ENCODE assay signal across 8 cellular contexts in the genomic region with DNA sequence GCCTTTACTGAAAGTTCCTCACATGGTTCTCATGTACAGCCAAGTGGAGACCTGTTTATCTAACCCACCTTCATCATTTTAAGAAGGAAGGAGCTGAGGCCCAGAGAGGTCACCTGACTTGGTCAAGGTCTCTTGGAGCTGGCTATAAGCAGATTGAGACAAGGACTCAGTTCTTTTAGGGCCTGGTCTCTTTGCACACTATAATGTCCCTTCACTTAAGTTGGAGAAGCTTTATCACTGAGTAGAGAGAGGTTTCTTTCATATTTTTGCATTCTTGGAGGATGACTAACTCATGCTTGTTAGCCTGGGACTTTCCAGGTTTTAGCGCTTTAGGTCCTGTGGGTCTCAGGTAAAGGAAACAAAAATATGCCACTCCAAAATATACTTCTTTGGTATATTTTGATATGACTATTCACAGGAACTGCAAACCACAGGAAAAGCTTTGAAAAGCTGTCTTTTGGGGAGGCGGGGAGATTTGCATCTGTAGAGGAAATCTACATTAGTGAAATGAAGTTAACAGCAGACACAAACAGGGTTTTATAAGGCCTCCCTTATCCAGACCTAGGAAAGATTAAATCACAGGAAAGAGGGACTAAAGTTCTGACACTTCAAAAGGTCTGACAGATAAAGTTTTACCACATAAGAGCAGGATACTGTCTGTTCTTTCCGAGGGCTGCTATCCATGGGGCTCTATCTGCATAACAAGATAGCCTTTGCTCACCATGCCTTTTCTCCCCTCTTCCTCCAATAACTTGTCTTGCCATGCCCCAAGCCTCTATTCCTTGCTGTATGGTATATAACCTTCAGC.
A peak's percentile ranks its signal among the peaks of the same experiment; 100 is the strongest.
DNase-seq lines count a peak whose midpoint lies in the region; ATAC-seq and TF ChIP-seq lines count a peak whose summit lies in the region.

No MANE protein-coding gene starts in this region.

- peaks cover 31% of the 10 kb centered on the region for H3K4me1 ChIP-seq in hepatocyte (ENCODE audit: insufficient read depth)
- peaks cover 0 to 5% (median 0%) of the 10 kb centered on the region in 3 donors for H3K4me1 ChIP-seq in gastroesophageal sphincter

- H2AFZ ChIP-seq in hepatocyte, result no peak overlapping the region

- peaks cover 9% of the 10 kb centered on the region for H3K36me3 Mint-ChIP-seq in activated CD4-positive, alpha-beta T cell treated with anti-CD3 and anti-CD28 coated beads, Interleukin-2, amount 10 ng/mL, durations not matched to agents 24 days and 14 days (ENCODE audit: low read depth)

- peak overlapping the region; percentile 78 for H3K27ac ChIP-seq in hepatocyte
- H3K27ac ChIP-seq in gastroesophageal sphincter, result no peak overlapping the region

- H3K79me2 ChIP-seq in hepatocyte, result no peaks in the 10 kb centered on the region

- TF ChIP-seq POLR2A in gastroesophageal sphincter (IDR thresholded peaks at IDR 0.05), result no peak

- no peaks in the 10 kb centered on the region for H3K9me2 ChIP-seq in hepatocyte (replicated peaks; ENCODE audit: insufficient read depth)

- H3K4me1 Mint-ChIP-seq in activated CD4-positive, alpha-beta T cell treated with anti-CD3 and anti-CD28 coated beads, Interleukin-2, amount 10 ng/mL, durations not matched to agents 24 days and 14 days, result peaks cover 57% of the 10 kb centered on the region

- no peaks in the 10 kb centered on the region for H3K27me3 Mint-ChIP-seq in activated CD4-positive, alpha-beta T cell treated with anti-CD3 and anti-CD28 coated beads, Interleukin-2, amount 10 ng/mL, durations not matched to agents 24 days and 14 days

- H3K27ac Mint-ChIP-seq in activated CD4-positive, alpha-beta T cell treated with anti-CD3 and anti-CD28 coated beads, Interleukin-2, amount 10 ng/mL, durations not matched to agents 24 days and 14 days, result peak overlapping the region; percentile 89

- TF ChIP-seq EP300 in gastroesophageal sphincter (IDR thresholded peaks at IDR 0.05), result no peak

- H3K4me3 Mint-ChIP-seq in activated CD4-positive, alpha-beta T cell treated with anti-CD3 and anti-CD28 coated beads, Interleukin-2, amount 10 ng/mL, durations not matched to agents 24 days and 14 days, result peak overlapping the region; percentile 67

- intact Hi-C loops in activated CD4-positive, alpha-beta T cell treated with anti-CD3 and anti-CD28 coated beads, Interleukin-2, amount 10 ng/mL, durations not matched to agents 24 days and 14 days (cut with micrococcal nuclease), result loop anchor here (1.0 to 10.0 kb wide), 15 partner anchors 16 to 846 kb away; a partner anchor contains a TSS

- 46% methylated on average over 3 of the region's 3 CpGs for WGBS in hepatocyte (ENCODE audit: low lambda C conversion rate, missing lambda C conversion rate)
- WGBS in gastroesophageal sphincter (ENCODE audit: low coverage in 1 of 2), 2 donors, result 56 to 57% methylated on average over 3 of the region's 3 CpGs

- H3K27me3 ChIP-seq in hepatocyte (no peaks in the 10 kb centered on the region), gastroesophageal sphincter (no peaks in the 10 kb centered on the region)

- no peak overlapping the region for H3K4me2 ChIP-seq in hepatocyte

- no peaks in the 10 kb centered on the region for H3K36me3 ChIP-seq in hepatocyte (replicated peaks; ENCODE audit: insufficient read depth, low read depth)
- no peaks in the 10 kb centered on the region for H3K36me3 ChIP-seq in gastroesophageal sphincter

- no peaks in the 10 kb centered on the region for H3K9me3 ChIP-seq in hepatocyte (ENCODE audit: low read depth)
- no peaks in the 10 kb centered on the region for H3K9me3 ChIP-seq in gastroesophageal sphincter

- TF ChIP-seq CTCF in hepatocyte (IDR thresholded peaks at IDR 0.05; ENCODE audit: poor library complexity) (no peak), gastroesophageal sphincter (IDR thresholded peaks at IDR 0.05) (no peak)

- peaks cover 14% of the 10 kb centered on the region for H3K9me3 Mint-ChIP-seq in activated CD4-positive, alpha-beta T cell treated with anti-CD3 and anti-CD28 coated beads, Interleukin-2, amount 10 ng/mL, durations not matched to agents 24 days and 14 days

- DNase-seq in activated CD4-positive, alpha-beta T cell treated with anti-CD3 and anti-CD28 coated beads, Interleukin-2, amount 10 ng/mL, durations not matched to agents 24 days and 14 days, result peak; percentile 89
- DNase-seq in hepatocyte (ENCODE audit: low spot score) (peak; percentile 48), germinal center (ENCODE audit: low spot score) (no peak), iPS-NIHi11 (ENCODE audit: low spot score) (no peak)

- no peak overlapping the region for H3K4me3 ChIP-seq in hepatocyte
- no peak overlapping the region for H3K4me3 ChIP-seq in gastroesophageal sphincter

- H4K20me1 ChIP-seq in hepatocyte (ENCODE audit: insufficient read depth, poor library complexity, severe bottlenecking), result no peaks in the 10 kb centered on the region

- ATAC-seq in GM18861 (IDR thresholded peaks at IDR 0.05; ENCODE audit: unreplicated experiment) (peak; percentile 43), HG03097 (IDR thresholded peaks at IDR 0.05; ENCODE audit: low FRiP score, unreplicated experiment) (peak; percentile 40), gastroesophageal sphincter (no peak), GM19023 (IDR thresholded peaks at IDR 0.05; ENCODE audit: unreplicated experiment) (no peak)

Comparison
In these comparisons a context has a peak if more than half of its experiments do, and no peak if none do; other contexts are left out.
1. ATAC-seq: peak in GM18861 (single experiment) and HG03097 (single experiment); none in gastroesophageal sphincter (single experiment) and GM19023 (single experiment).
2. DNase-seq: peak in activated CD4-positive, alpha-beta T cell treated with anti-CD3 and anti-CD28 coated beads, Interleukin-2, amount 10 ng/mL, durations not matched to agents 24 days and 14 days (single experiment) and hepatocyte (single experiment); none in germinal center (single experiment) and iPS-NIHi11 (single experiment).